Comparison of ENCODE assay signal across 10 cellular contexts in genomic region chr21:26106562-26106961, GRCh38.
"Had no signal": no experiment of that assay in that cellular context is flagged by ENCODE, and none has a peak within 500 bp of the region (broad histone marks: within the 10 kb centered on the region; RNA-seq: fewer than 3 reads in every experiment).

No MANE protein-coding gene starts in this region.

- H3K27me3 ChIP-seq: cardiac muscle cell, hepatocyte, tibial artery, uterus had no signal

- H3K9me3 ChIP-seq: tibial artery, uterus had no signal

- H3K27ac ChIP-seq: cardiac muscle cell, hepatocyte, tibial artery, uterus, WERI-Rb-1 had no signal

- H3K4me1 ChIP-seq: tibial artery, uterus had no signal

- DNase-seq: activated CD4-positive, alpha-beta T cell treated with anti-CD3 and anti-CD28 coated beads for 48 hours; activated CD8-positive, alpha-beta T cell treated with anti-CD3 and anti-CD28 coated beads for 36 hours; activated effector memory CD4-positive, alpha-beta T cell treated with Interleukin-2 at 50 U/mL for 16 hours; activated naive CD4-positive, alpha-beta T cell treated with anti-CD3 and anti-CD28 coated beads, Interleukin-2, amount 50 U/mL, for 16 hours; activated T-cell treated with anti-CD3 and anti-CD28 coated beads, Interleukin-2, amount 50 U/mL, for 4 hours; tibial artery; uterus; WERI-Rb-1 had no signal

- H3K4me2 ChIP-seq: hepatocyte had no signal

- H3K4me3 ChIP-seq: cardiac muscle cell, hepatocyte, tibial artery, uterus had no signal

- H2AFZ ChIP-seq: hepatocyte had no signal
